8 cellular contexts compared by ENCODE assay signal in the genomic region with DNA sequence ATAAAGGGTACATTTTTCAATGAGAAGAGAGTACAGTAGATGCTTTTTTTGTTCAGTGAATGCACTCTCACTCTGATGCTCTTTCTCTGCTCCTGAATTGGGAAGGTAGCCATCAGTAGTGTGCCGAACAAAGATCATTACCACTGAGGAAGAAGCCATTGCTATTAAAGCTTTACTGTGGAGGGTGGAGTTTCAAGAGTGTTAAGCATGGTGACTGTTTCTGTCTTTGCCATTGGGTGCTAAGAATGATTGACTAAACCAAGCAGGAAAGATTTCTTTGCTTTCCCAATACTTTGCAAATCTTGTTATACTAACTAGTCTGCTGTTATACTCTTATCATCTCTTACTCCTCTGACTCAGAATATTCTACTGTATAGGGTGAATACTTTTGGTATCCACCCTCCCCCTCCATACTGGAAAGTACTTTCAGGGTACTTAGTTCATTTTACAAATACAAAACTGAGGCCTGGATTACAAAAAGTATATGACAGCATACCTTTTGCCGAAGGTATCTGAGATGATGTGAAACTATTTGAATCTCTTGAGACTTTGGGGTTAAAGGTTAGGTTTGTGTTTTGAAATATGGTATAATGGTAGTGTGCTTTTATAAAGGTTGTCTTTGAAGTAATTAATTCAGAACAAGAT. TPM values are rescaled to one million over a fixed set of nuclear protein-coding genes. Genes with fewer than 3 reads are reported as not detected.
DNase-seq lines count a peak whose midpoint lies in the region; ATAC-seq and TF ChIP-seq lines count a peak whose summit lies in the region.

No MANE protein-coding gene starts in this region.

- H3K4me3 ChIP-seq in MG63 (peak overlapping the region; percentile 88), skeletal muscle cell (ENCODE audit: low read depth, low read length) (peak overlapping the region; percentile 97)

- H3K4me1 Mint-ChIP-seq in activated CD8-positive, alpha-beta T cell treated with anti-CD3 and anti-CD28 coated beads for 36 hours (ENCODE audit: low read depth), result peaks cover 38% of the 10 kb centered on the region

- peaks cover 4% of the 10 kb centered on the region for H3K27me3 Mint-ChIP-seq in activated CD8-positive, alpha-beta T cell treated with anti-CD3 and anti-CD28 coated beads for 36 hours

- ATAC-seq in activated CD8-positive, alpha-beta T cell treated with anti-CD3 and anti-CD28 coated beads for 36 hours, result peak; percentile 5
- ATAC-seq in HG02870 (IDR thresholded peaks at IDR 0.05; ENCODE audit: unreplicated experiment), result no peak

- no peak for TF ChIP-seq CTCF in activated CD8-positive, alpha-beta T cell treated with anti-CD3 and anti-CD28 coated beads for 36 hours (IDR thresholded peaks at IDR 0.05)

- peak; percentile 19 for DNase-seq in NCI-H748 (lab: John Stamatoyannopoulos, UW; ENCODE audit: unreplicated experiment)
- no peak for DNase-seq in NCI-H748 treated with DMSO at 0.1 percent for 48 hours (lab: John Stamatoyannopoulos, UW)
- DNase-seq in MG63, result no peak
- DNase-seq in activated CD8-positive, alpha-beta T cell treated with anti-CD3 and anti-CD28 coated beads for 36 hours, result no peak
- DNase-seq in hepatic stellate cell (ENCODE audit: low spot score), result peak; percentile 67
- no peak for DNase-seq in skeletal muscle cell (ENCODE audit: low read depth)
- no peak for DNase-seq in stimulated activated CD4-positive, alpha-beta T cell treated with anti-CD3 and anti-CD28 coated beads, Interleukin-1b, Interleukin-23, amount 100 ng/mL, for 48 hours

- peak overlapping the region; percentile 99 for H3K4me3 Mint-ChIP-seq in activated CD8-positive, alpha-beta T cell treated with anti-CD3 and anti-CD28 coated beads for 36 hours

- POLR2A ChIA-PET in activated CD8-positive, alpha-beta T cell treated with anti-CD3 and anti-CD28 coated beads for 36 hours (lab: Charles Lee), result interaction anchor here (0.5 to 2.7 kb wide), 4 partner anchors 8 to 97 kb away, joined by 3 to 18 read pairs (median 4); no protein-coding TSS in a partner anchor

- no peaks in the 10 kb centered on the region for H3K27me3 ChIP-seq in MG63

- H3K9me3 ChIP-seq in MG63, result no peaks in the 10 kb centered on the region; the same call in 1 of the 2 replicates

- intact Hi-C loops in activated CD8-positive, alpha-beta T cell treated with anti-CD3 and anti-CD28 coated beads for 36 hours (cut with micrococcal nuclease), result no loop called here

- CTCF ChIA-PET in activated CD8-positive, alpha-beta T cell treated with anti-CD3 and anti-CD28 coated beads for 36 hours (lab: Charles Lee), result interaction anchor here (2.3 kb wide), 1 partner anchor 234 kb away, joined by 12 read pairs; no protein-coding TSS in a partner anchor

- peak overlapping the region; percentile 98 for H3K27ac Mint-ChIP-seq in activated CD8-positive, alpha-beta T cell treated with anti-CD3 and anti-CD28 coated beads for 36 hours

- no peaks in the 10 kb centered on the region for H3K9me3 Mint-ChIP-seq in activated CD8-positive, alpha-beta T cell treated with anti-CD3 and anti-CD28 coated beads for 36 hours

- H3K36me3 ChIP-seq in MG63, result peaks cover 25% of the 10 kb centered on the region

- peaks cover 15% of the 10 kb centered on the region for H3K36me3 Mint-ChIP-seq in activated CD8-positive, alpha-beta T cell treated with anti-CD3 and anti-CD28 coated beads for 36 hours (ENCODE audit: low read depth)

RNA-seq across cellular contexts. Expression of a gene that starts 1.7 kb away (rescaled TPM):
- total RNA-seq in MG63 (2014; rRNA removed; shearing (Covaris generic); ENCODE audit: low replicate concordance), result 306 and 514 TPM in 2 replicates
- 100 to 1,000 TPM; 106 to 113 TPM for total RNA-seq in activated CD8-positive, alpha-beta T cell treated with anti-CD3 and anti-CD28 coated beads for 36 hours

Comparison
In these comparisons a context has a peak if more than half of its experiments do, and no peak if none do; other contexts are left out.
1. DNase-seq: peak in NCI-H748 (single experiment) and hepatic stellate cell (single experiment); none in NCI-H748 treated with DMSO at 0.1 percent for 48 hours (single experiment), MG63 (single experiment), activated CD8-positive, alpha-beta T cell treated with anti-CD3 and anti-CD28 coated beads for 36 hours (single experiment), skeletal muscle cell (single experiment) and stimulated activated CD4-positive, alpha-beta T cell treated with anti-CD3 and anti-CD28 coated beads, Interleukin-1b, Interleukin-23, amount 100 ng/mL, for 48 hours (single experiment).